ENCODE assay signal across 23 cellular contexts in the genomic region with DNA sequence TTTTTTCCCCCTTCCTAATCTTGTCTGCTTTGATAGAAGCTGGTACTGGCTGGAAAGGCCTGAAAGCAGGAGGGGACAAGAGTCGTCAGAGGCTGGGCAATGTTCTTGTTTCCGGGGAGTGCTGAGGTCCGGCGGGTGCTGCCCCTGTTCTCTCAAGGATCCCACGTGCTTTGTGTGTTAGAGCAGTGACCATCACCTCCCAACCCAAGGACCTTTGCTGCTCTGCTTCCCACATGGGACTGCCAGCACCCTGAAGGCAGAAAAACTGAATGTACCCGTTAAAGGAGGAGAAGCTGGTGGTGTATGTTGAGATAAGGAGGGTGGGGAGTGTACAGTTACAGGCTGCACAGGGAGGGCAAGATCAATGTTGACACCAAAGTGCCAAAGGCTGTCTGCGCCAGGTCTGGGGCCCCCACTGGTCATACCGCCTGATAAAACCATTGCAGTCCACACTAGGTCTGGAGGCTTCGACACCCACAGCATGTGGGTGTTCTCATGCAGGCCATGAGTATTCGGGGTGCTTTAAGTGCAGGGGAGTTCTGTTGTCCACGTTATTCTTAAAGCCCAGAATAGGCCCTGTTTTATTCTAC. TPM values are rescaled to one million over a fixed set of nuclear protein-coding genes. Genes with fewer than 3 reads are reported as not detected.
DNase-seq lines count a peak whose midpoint lies in the region; ATAC-seq, FAIRE-seq and TF ChIP-seq lines count a peak whose summit lies in the region.
"Had no signal": no experiment of that assay in that cellular context is flagged by ENCODE, and none has a peak within 500 bp of the region (broad histone marks: within the 10 kb centered on the region; RNA-seq: fewer than 3 reads in every experiment).

No MANE protein-coding gene starts in this region.

- peaks cover 65% of the 10 kb centered on the region for H3K36me3 Mint-ChIP-seq in activated B cell treated with CpG ODN at 0.5 μM for 24 hours (ENCODE audit: low read depth)
- peaks cover 61% of the 10 kb centered on the region for H3K36me3 Mint-ChIP-seq in stimulated activated effector memory CD8-positive, alpha-beta T cell treated with anti-CD3 and anti-CD28 coated beads, Interleukin-12 subunit alpha, Interleukin-12 subunit beta, amount 100 ng/mL, for 72 hours
- peaks cover 11% of the 10 kb centered on the region for H3K36me3 Mint-ChIP-seq in activated naive CD4-positive, alpha-beta T cell treated with anti-CD3 and anti-CD28 coated beads for 36 hours (ENCODE audit: low read depth)

- H3K4me3 ChIP-seq in PC-3 (ENCODE audit: low read length), result no peak overlapping the region
- H3K4me3 ChIP-seq in brain microvascular endothelial cell (ENCODE audit: low read depth, low read length), result no peak overlapping the region
- H3K4me3 ChIP-seq: A549, GM12878, GM23338, HAP-1 had no signal

- FAIRE-seq in HTR-8/SVneo (lab: Jason Lieb, UNC), result peak; percentile 16
- FAIRE-seq: A549, GM12878 had no signal

- H3F3A ChIP-seq in PC-3 (ENCODE audit: low read length, unreplicated experiment), result peaks cover 4% of the 10 kb centered on the region

- no peak overlapping the region for H3K9ac ChIP-seq in PC-3 (ENCODE audit: low read length)
- H3K9ac ChIP-seq: SK-N-SH had no signal

- no peaks in the 10 kb centered on the region for H3K79me2 ChIP-seq in PC-3 (ENCODE audit: low read length)

- H4K20me1 ChIP-seq in PC-3 (ENCODE audit: low read length), result no peaks in the 10 kb centered on the region

- H3K4me2 ChIP-seq in PC-3 (ENCODE audit: low read length), result no peak overlapping the region
- H3K4me2 ChIP-seq: A549, GM23338, SK-N-SH had no signal

- ATAC-seq in PC-3 (no peak), activated B cell treated with CpG ODN at 0.5 μM for 24 hours (ENCODE audit: low read depth) (no peak)
- no peak for ATAC-seq in stimulated activated effector memory CD8-positive, alpha-beta T cell treated with anti-CD3 and anti-CD28 coated beads, Interleukin-12 subunit alpha, Interleukin-12 subunit beta, amount 100 ng/mL, for 72 hours
- ATAC-seq: A549, GM12878, GM23338 had no signal

- no peaks in the 10 kb centered on the region for H3K27me3 Mint-ChIP-seq in activated B cell treated with CpG ODN at 0.5 μM for 24 hours
- no peaks in the 10 kb centered on the region for H3K27me3 Mint-ChIP-seq in activated naive CD4-positive, alpha-beta T cell treated with anti-CD3 and anti-CD28 coated beads for 36 hours (ENCODE audit: low read depth)

- peaks cover 5% of the 10 kb centered on the region for H3K4me1 Mint-ChIP-seq in activated B cell treated with CpG ODN at 0.5 μM for 24 hours
- H3K4me1 Mint-ChIP-seq in stimulated activated effector memory CD8-positive, alpha-beta T cell treated with anti-CD3 and anti-CD28 coated beads, Interleukin-12 subunit alpha, Interleukin-12 subunit beta, amount 100 ng/mL, for 72 hours, result no peaks in the 10 kb centered on the region
- no peaks in the 10 kb centered on the region for H3K4me1 Mint-ChIP-seq in activated naive CD4-positive, alpha-beta T cell treated with anti-CD3 and anti-CD28 coated beads for 36 hours (ENCODE audit: low read depth)
- H3K4me1 Mint-ChIP-seq: GM23338 had no signal

- H3K4me3 Mint-ChIP-seq in activated B cell treated with CpG ODN at 0.5 μM for 24 hours, result no peak overlapping the region
- no peak overlapping the region for H3K4me3 Mint-ChIP-seq in stimulated activated effector memory CD8-positive, alpha-beta T cell treated with anti-CD3 and anti-CD28 coated beads, Interleukin-12 subunit alpha, Interleukin-12 subunit beta, amount 100 ng/mL, for 72 hours
- H3K4me3 Mint-ChIP-seq in activated naive CD4-positive, alpha-beta T cell treated with anti-CD3 and anti-CD28 coated beads for 36 hours, result no peak overlapping the region
- H3K4me3 Mint-ChIP-seq: GM23338 had no signal

- H3K36me3 ChIP-seq in PC-3 (ENCODE audit: low read depth, low read length) (peaks cover 18% of the 10 kb centered on the region; the same call in 1 of the 2 replicates), brain microvascular endothelial cell (replicated peaks) (peaks cover 39% of the 10 kb centered on the region)

- BruUV-seq in PC-3 (replicated peaks; lab: Mats Ljungman, UMichigan), result TSS peak; percentile 8

- H3K9me2 ChIP-seq in PC-3 (replicated peaks; ENCODE audit: low read length), result no peaks in the 10 kb centered on the region
- H3K9me2 ChIP-seq: SK-N-SH had no signal

- no peak for DNase-seq in HTR-8/SVneo (ENCODE audit: insufficient read length, low spot score)
- no peak for DNase-seq in PC-3
- no peak for DNase-seq in activated B cell treated with CpG ODN at 0.5 μM for 24 hours
- DNase-seq in stimulated activated effector memory CD8-positive, alpha-beta T cell treated with anti-CD3 and anti-CD28 coated beads, Interleukin-12 subunit alpha, Interleukin-12 subunit beta, amount 100 ng/mL, for 72 hours (ENCODE audit: low spot score in 2 of 2), result no peak
- DNase-seq in activated naive CD4-positive, alpha-beta T cell treated with anti-CD3 and anti-CD28 coated beads for 36 hours, result no peak
- DNase-seq in GM13977 (ENCODE audit: low spot score), result no peak
- no peak for DNase-seq in brain microvascular endothelial cell
- DNase-seq: BE2C, COR-L47, DMS 273 treated with DMSO at 0.1 percent for 48 hours, DMS79 treated with DMSO at 0.1 percent for 48 hours, Kasumi-1, NCI-H1694, NCI-H446, NCI-H526, SIG-M5, SK-N-SH had no signal

- CTCF ChIA-PET in PC-3 (lab: Charles Lee), result no interaction called here
- CTCF ChIA-PET in activated B cell treated with CpG ODN at 0.5 μM for 24 hours (lab: Charles Lee), result no interaction called here
- CTCF ChIA-PET in activated naive CD4-positive, alpha-beta T cell treated with anti-CD3 and anti-CD28 coated beads for 36 hours (lab: Charles Lee), result interaction anchor here (1.0 kb wide), 1 partner anchor 58 kb away, joined by 4 read pairs; no protein-coding TSS in a partner anchor

- no peaks in the 10 kb centered on the region for H3K9me3 ChIP-seq in PC-3 (ENCODE audit: low read length)
- H3K9me3 ChIP-seq: A549, BE2C, HAP-1, SK-N-SH had no signal

- H3K27ac ChIP-seq in PC-3 (ENCODE audit: low read length), result no peak overlapping the region
- no peak overlapping the region for H3K27ac ChIP-seq in brain microvascular endothelial cell
- H3K27ac ChIP-seq: A549 had no signal

- no peaks in the 10 kb centered on the region for H3K9me3 Mint-ChIP-seq in activated B cell treated with CpG ODN at 0.5 μM for 24 hours
- no peaks in the 10 kb centered on the region for H3K9me3 Mint-ChIP-seq in stimulated activated effector memory CD8-positive, alpha-beta T cell treated with anti-CD3 and anti-CD28 coated beads, Interleukin-12 subunit alpha, Interleukin-12 subunit beta, amount 100 ng/mL, for 72 hours
- no peaks in the 10 kb centered on the region for H3K9me3 Mint-ChIP-seq in activated naive CD4-positive, alpha-beta T cell treated with anti-CD3 and anti-CD28 coated beads for 36 hours
- H3K9me3 Mint-ChIP-seq: GM23338 had no signal

- intact Hi-C loops in PC-3 (cut with micrococcal nuclease) (loop anchor here (10.0 kb wide), 1 partner anchor 150 kb away; a partner anchor contains a TSS), activated B cell treated with CpG ODN at 0.5 μM for 24 hours (cut with micrococcal nuclease) (no loop called here)
- intact Hi-C loops in activated naive CD4-positive, alpha-beta T cell treated with anti-CD3 and anti-CD28 coated beads for 36 hours (cut with micrococcal nuclease), result no loop called here

- H3K27ac Mint-ChIP-seq in activated B cell treated with CpG ODN at 0.5 μM for 24 hours, result peak overlapping the region; percentile 21
- H3K27ac Mint-ChIP-seq in stimulated activated effector memory CD8-positive, alpha-beta T cell treated with anti-CD3 and anti-CD28 coated beads, Interleukin-12 subunit alpha, Interleukin-12 subunit beta, amount 100 ng/mL, for 72 hours, result peak overlapping the region; percentile 26
- H3K27ac Mint-ChIP-seq in activated naive CD4-positive, alpha-beta T cell treated with anti-CD3 and anti-CD28 coated beads for 36 hours, result no peak overlapping the region
- H3K27ac Mint-ChIP-seq: GM23338 had no signal

- no peak overlapping the region for H2AFZ ChIP-seq in PC-3 (ENCODE audit: low read length)
- H2AFZ ChIP-seq: GM23338 had no signal

- no peaks in the 10 kb centered on the region for H3K27me3 ChIP-seq in PC-3 (ENCODE audit: low read length)
- H3K27me3 ChIP-seq in brain microvascular endothelial cell (replicated peaks), result no peaks in the 10 kb centered on the region
- H3K27me3 ChIP-seq: BE2C had no signal

- POLR2A ChIA-PET in PC-3 (lab: Charles Lee; ENCODE audit: unreplicated experiment) (interaction anchor here (0.5 kb wide), 1 partner anchor 75 kb away, joined by 3 read pairs; no protein-coding TSS in a partner anchor), activated B cell treated with CpG ODN at 0.5 μM for 24 hours (lab: Charles Lee) (no interaction called here)

- TF ChIP-seq CTCF in PC-3 (conservative IDR thresholded peaks at IDR 0.05; ENCODE audit: low read depth, low read length) (no peak), activated B cell treated with CpG ODN at 0.5 μM for 24 hours (IDR thresholded peaks at IDR 0.05) (no peak), GM13977 (IDR thresholded peaks at IDR 0.05; ENCODE audit: extremely low read depth, insufficient read depth, missing control alignments) (no peak), brain microvascular endothelial cell (IDR thresholded peaks at IDR 0.05; ENCODE audit: low read depth, low read length, missing control alignments) (no peak)

- H3K4me1 ChIP-seq in PC-3 (ENCODE audit: insufficient read depth, low read length), result peaks cover 25% of the 10 kb centered on the region
- H3K4me1 ChIP-seq: BE2C, HAP-1 had no signal

- in situ Hi-C loops in GM13977 (cut with MboI; ENCODE audit: low pct_unique_long_range_greater_than_20kb, low sequenced_read_pairs, unreplicated experiment) (no loop called here), brain microvascular endothelial cell (cut with HindIII; ENCODE audit: low pct_ligation_motif_present, low sequenced_read_pairs) (no loop called here)

RNA-seq across cellular contexts. Expression of a gene that starts 15.0 kb away (rescaled TPM):
- total RNA-seq in PC-3 (2014; rRNA removed) (not detected in 2 replicates), activated B cell treated with CpG ODN at 0.5 μM for 24 hours (not detected in 2 replicates)
- total RNA-seq in activated naive CD4-positive, alpha-beta T cell treated with anti-CD3 and anti-CD28 coated beads for 36 hours, result not detected
- total RNA-seq: GM12878, GM23338, HT1080, MCF 10A had no signal

RNA-seq across cellular contexts. Expression of a gene that starts 27.4 kb away (rescaled TPM):
- total RNA-seq in PC-3 (2014; rRNA removed), result 284 and 376 TPM in 2 replicates
- 159 and 183 TPM in 2 replicates for total RNA-seq in activated B cell treated with CpG ODN at 0.5 μM for 24 hours
- 100 to 1,000 TPM; 107 to 113 TPM for total RNA-seq in activated naive CD4-positive, alpha-beta T cell treated with anti-CD3 and anti-CD28 coated beads for 36 hours

RNA-seq across cellular contexts. Expression of a gene that starts 59.1 kb away (rescaled TPM):
- total RNA-seq in PC-3 (2014; rRNA removed), result 52.5 and 75.0 TPM in 2 replicates
- 49.6 and 54.7 TPM in 2 replicates for total RNA-seq in activated B cell treated with CpG ODN at 0.5 μM for 24 hours
- 10 to 100 TPM; 43.4 to 46.9 TPM for total RNA-seq in activated naive CD4-positive, alpha-beta T cell treated with anti-CD3 and anti-CD28 coated beads for 36 hours
